ENCODE assay signal across 15 cellular contexts in the genomic region with DNA sequence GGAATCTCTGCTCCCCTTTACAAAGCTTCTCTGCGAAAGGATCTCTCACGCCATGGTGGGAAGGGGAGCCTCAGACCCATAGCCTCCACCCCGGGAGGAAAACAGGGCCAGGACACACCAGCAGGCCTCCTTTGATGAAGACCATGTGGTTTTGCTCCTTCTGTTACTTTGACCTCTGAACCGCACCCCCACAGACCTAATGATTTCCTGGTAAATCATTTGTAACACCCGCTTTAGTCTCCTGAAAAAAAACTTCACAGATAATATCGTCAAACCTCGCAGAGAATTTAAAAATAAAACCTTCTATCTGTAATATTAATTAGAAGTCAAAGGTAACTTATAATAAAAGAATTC. TPM values are rescaled to one million over a fixed set of nuclear protein-coding genes. Genes with fewer than 3 reads are reported as not detected.
DNase-seq lines count a peak whose midpoint lies in the region; ATAC-seq and TF ChIP-seq lines count a peak whose summit lies in the region.
"Had no signal": no experiment of that assay in that cellular context is flagged by ENCODE, and none has a peak within 500 bp of the region (broad histone marks: within the 10 kb centered on the region; RNA-seq: fewer than 3 reads in every experiment).

No MANE protein-coding gene starts in this region.

- H3K27ac ChIP-seq in SK-N-SH (ENCODE audit: low read depth in 2 of 2, low read length in 1 of 2) = no peak overlapping the region
- H3K27ac ChIP-seq in PC-3 (ENCODE audit: low read length) = peak overlapping the region; percentile 81
- no peak overlapping the region for H3K27ac ChIP-seq in duodenal mucosa (ENCODE audit: low read depth, low read length)
- H3K27ac ChIP-seq: 22Rv1 had no signal

- H3K4me1 ChIP-seq in SK-N-SH (ENCODE audit: control insufficient read depth in 1 of 2, insufficient read depth in 2 of 2, low read depth in 1 of 2, low read length in 1 of 2) (peaks cover 5 to 30% of the 10 kb centered on the region in 2 experiments; a peak in 2 of 4 replicates), PC-3 (ENCODE audit: insufficient read depth, low read length) (peaks cover 43% of the 10 kb centered on the region), duodenal mucosa (ENCODE audit: control insufficient read depth in 1 of 2, insufficient read depth in 2 of 2, low read length in 2 of 2) (peaks cover 14 to 16% of the 10 kb centered on the region in 2 donors)

- H3K4me1 Mint-ChIP-seq in nephron = peaks cover 23% of the 10 kb centered on the region

- H3K9me2 ChIP-seq in SK-N-SH (no peaks in the 10 kb centered on the region), PC-3 (replicated peaks; ENCODE audit: low read length) (no peaks in the 10 kb centered on the region)

- intact Hi-C loops in PC-3 (cut with micrococcal nuclease) = loop anchor here (1.0 to 5.0 kb wide), 5 partner anchors 11 to 339 kb away; a partner anchor contains a TSS

- no peak for ATAC-seq in SK-N-SH treated with all-trans-retinoic acid at 6 μM for 48 hours
- no peak for ATAC-seq in PC-3
- ATAC-seq in GM21825 (IDR thresholded peaks at IDR 0.05; ENCODE audit: unreplicated experiment) = no peak
- no peak for ATAC-seq in HG02885 (IDR thresholded peaks at IDR 0.05; ENCODE audit: poor library complexity, unreplicated experiment)

- TF ChIP-seq EP300 in SK-N-SH (IDR thresholded peaks at IDR 0.05; ENCODE audit: borderline replicate concordance in 1 of 2, low read depth in 1 of 2, low read length in 1 of 2) = no peak

- H3K36me3 ChIP-seq in SK-N-SH (replicated peaks in 1 of 2; ENCODE audit: control insufficient read depth in 1 of 2, insufficient read depth in 2 of 2, low read length in 1 of 2) = no peaks in the 10 kb centered on the region
- H3K36me3 ChIP-seq in PC-3 (ENCODE audit: low read depth, low read length) = no peaks in the 10 kb centered on the region
- no peaks in the 10 kb centered on the region for H3K36me3 ChIP-seq in duodenal mucosa (ENCODE audit: control insufficient read depth in 1 of 2, insufficient read depth in 2 of 2, low read length in 2 of 2)

- CTCF ChIA-PET in SK-N-SH (lab: Yijun Ruan, JAX) = interaction anchor here (0.9 to 18.8 kb wide), 19 partner anchors 8 to 548 kb away, joined by 3 to 326 read pairs (median 5); a partner anchor contains a TSS
- CTCF ChIA-PET in PC-3 (lab: Charles Lee) = no interaction called here

- H3K4me3 ChIP-seq in SK-N-SH (ENCODE audit: low read depth in 2 of 2, low read length in 1 of 2) = no peak overlapping the region
- H3K4me3 ChIP-seq in PC-3 (ENCODE audit: low read length) = peak overlapping the region; percentile 63; the same call in 1 of the 2 replicates
- H3K4me3 ChIP-seq in duodenal mucosa (ENCODE audit: low read depth in 1 of 2, low read length in 2 of 2) = peak overlapping the region; percentile 66 to 70

- H3K9me3 Mint-ChIP-seq in nephron = no peaks in the 10 kb centered on the region
- H3K9me3 Mint-ChIP-seq: activated naive CD4-positive, alpha-beta T cell treated with anti-CD3 and anti-CD28 coated beads, Interleukin-2, amount 50 U/mL, for 72 hours had no signal

- H3K79me2 ChIP-seq in SK-N-SH (ENCODE audit: insufficient read depth) = no peaks in the 10 kb centered on the region
- no peaks in the 10 kb centered on the region for H3K79me2 ChIP-seq in PC-3 (ENCODE audit: low read length)

- no TSS peak for BruUV-seq in PC-3 (replicated peaks; lab: Mats Ljungman, UMichigan)

- H3K27me3 ChIP-seq in SK-N-SH (ENCODE audit: insufficient read depth) (no peaks in the 10 kb centered on the region), PC-3 (ENCODE audit: low read length) (no peaks in the 10 kb centered on the region), duodenal mucosa (ENCODE audit: control insufficient read depth in 1 of 2, insufficient read depth in 2 of 2, low read length in 2 of 2) (peaks cover 4 to 13% of the 10 kb centered on the region in 2 donors)

- POLR2A ChIA-PET in SK-N-SH (lab: Yijun Ruan, JAX) (no interaction called here), PC-3 (lab: Charles Lee; ENCODE audit: unreplicated experiment) (interaction anchor here (0.6 kb wide), 1 partner anchor 30 kb away, joined by 8 read pairs; no protein-coding TSS in a partner anchor)

- DNase-seq in SK-N-SH (no peak), PC-3 (no peak), NOMO-1 treated with DMSO at 0.1 percent for 48 hours (lab: John Stamatoyannopoulos, UW; ENCODE audit: unreplicated experiment) (no peak)
- DNase-seq: central memory CD4-positive, alpha-beta T cell; NCI-H1694 treated with DMSO at 0.1 percent for 48 hours; NCI-H526; stimulated activated naive CD4-positive, alpha-beta T cell had no signal

- no peak overlapping the region for H3K9ac ChIP-seq in SK-N-SH
- peak overlapping the region; percentile 73 for H3K9ac ChIP-seq in PC-3 (ENCODE audit: low read length)
- peak overlapping the region in 1 of 2 donors; percentile 24 for H3K9ac ChIP-seq in duodenal mucosa (ENCODE audit: low read depth in 1 of 2, low read length in 2 of 2)

- 93% methylated on average over 5 of the region's 7 CpGs for WGBS in SK-N-SH (ENCODE audit: low lambda C conversion rate)

- H3F3A ChIP-seq in SK-N-SH (replicated peaks; ENCODE audit: insufficient read depth) (peaks cover 11% of the 10 kb centered on the region), PC-3 (ENCODE audit: low read length, unreplicated experiment) (no peaks in the 10 kb centered on the region)

- no peak for TF ChIP-seq RAD21 in SK-N-SH (IDR thresholded peaks at IDR 0.05; ENCODE audit: low read length)

- H2AFZ ChIP-seq in SK-N-SH (ENCODE audit: low read depth) (peak overlapping the region; percentile 87; the same call in 1 of the 2 replicates), PC-3 (ENCODE audit: low read length) (peak overlapping the region; percentile 74)

- H3K9me3 ChIP-seq in SK-N-SH = no peaks in the 10 kb centered on the region
- no peaks in the 10 kb centered on the region for H3K9me3 ChIP-seq in PC-3 (ENCODE audit: low read length)
- H3K9me3 ChIP-seq in duodenal mucosa (ENCODE audit: control insufficient read depth in 1 of 2, low read length in 2 of 2) = no peaks in the 10 kb centered on the region

- peak overlapping the region; percentile 78 to 82 (median 80) for H3K4me3 Mint-ChIP-seq in nephron

- no peak overlapping the region for H3K4me2 ChIP-seq in SK-N-SH
- peak overlapping the region; percentile 81 for H3K4me2 ChIP-seq in PC-3 (ENCODE audit: low read length)

- H4K20me1 ChIP-seq in SK-N-SH (ENCODE audit: insufficient read depth) = no peaks in the 10 kb centered on the region
- no peaks in the 10 kb centered on the region for H4K20me1 ChIP-seq in PC-3 (ENCODE audit: low read length)

- TF ChIP-seq CTCF in SK-N-SH (IDR thresholded peaks at IDR 0.05) (no peak), PC-3 (conservative IDR thresholded peaks at IDR 0.05; ENCODE audit: low read depth, low read length) (no peak), nephron (IDR thresholded peaks at IDR 0.05; ENCODE audit: unreplicated experiment in 3 of 3) (no peak)

- no peaks in the 10 kb centered on the region for H3K36me3 Mint-ChIP-seq in nephron (ENCODE audit: low read depth)
- H3K36me3 Mint-ChIP-seq: activated naive CD4-positive, alpha-beta T cell treated with anti-CD3 and anti-CD28 coated beads, Interleukin-2, amount 50 U/mL, for 72 hours had no signal

- H3K27ac Mint-ChIP-seq in nephron = peak overlapping the region in 1 of 3 experiments; percentile 38
- H3K27ac Mint-ChIP-seq: activated naive CD4-positive, alpha-beta T cell treated with anti-CD3 and anti-CD28 coated beads, Interleukin-2, amount 50 U/mL, for 72 hours had no signal

- H3K27me3 Mint-ChIP-seq in nephron (ENCODE audit: low read depth) = peaks cover 51% of the 10 kb centered on the region

TF ChIP-seq in SK-N-SH, 30 proteins besides CTCF, POLR2A, EP300 and RAD21 (continues in another document):
- TF ChIP-seq, protein P1, sequence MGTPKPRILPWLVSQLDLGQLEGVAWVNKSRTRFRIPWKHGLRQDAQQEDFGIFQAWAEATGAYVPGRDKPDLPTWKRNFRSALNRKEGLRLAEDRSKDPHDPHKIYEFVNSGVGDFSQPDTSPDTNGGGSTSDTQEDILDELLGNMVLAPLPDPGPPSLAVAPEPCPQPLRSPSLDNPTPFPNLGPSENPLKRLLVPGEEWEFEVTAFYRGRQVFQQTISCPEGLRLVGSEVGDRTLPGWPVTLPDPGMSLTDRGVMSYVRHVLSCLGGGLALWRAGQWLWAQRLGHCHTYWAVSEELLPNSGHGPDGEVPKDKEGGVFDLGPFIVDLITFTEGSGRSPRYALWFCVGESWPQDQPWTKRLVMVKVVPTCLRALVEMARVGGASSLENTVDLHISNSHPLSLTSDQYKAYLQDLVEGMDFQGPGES (IDR thresholded peaks at IDR 0.05; ENCODE audit: low read depth, low read length) = no peak
- TF ChIP-seq NRF1 (IDR thresholded peaks at IDR 0.05; ENCODE audit: low read depth, low read length) = no peak
- TF ChIP-seq FOXJ3 (CRISPR knock-in tag; IDR thresholded peaks at IDR 0.05) = no peak
- TF ChIP-seq FOXM1 (IDR thresholded peaks at IDR 0.05; ENCODE audit: low read depth) = no peak
- no peak for TF ChIP-seq RCOR1 (IDR thresholded peaks at IDR 0.05; ENCODE audit: low read length)

TF ChIP-seq in SK-N-SH treated with all-trans-retinoic acid at 6 μM for 48 hours, 23 proteins besides CTCF, POLR2A, EP300 and RAD21 (continues in another document):
- TF ChIP-seq ZFP30 (CRISPR knock-in tag; IDR thresholded peaks at IDR 0.05) = no peak
- no peak for TF ChIP-seq RARB (CRISPR knock-in tag; IDR thresholded peaks at IDR 0.05)
- TF ChIP-seq TOX (CRISPR knock-in tag; IDR thresholded peaks at IDR 0.05; ENCODE audit: borderline replicate concordance) = no peak
- TF ChIP-seq, protein P2, sequence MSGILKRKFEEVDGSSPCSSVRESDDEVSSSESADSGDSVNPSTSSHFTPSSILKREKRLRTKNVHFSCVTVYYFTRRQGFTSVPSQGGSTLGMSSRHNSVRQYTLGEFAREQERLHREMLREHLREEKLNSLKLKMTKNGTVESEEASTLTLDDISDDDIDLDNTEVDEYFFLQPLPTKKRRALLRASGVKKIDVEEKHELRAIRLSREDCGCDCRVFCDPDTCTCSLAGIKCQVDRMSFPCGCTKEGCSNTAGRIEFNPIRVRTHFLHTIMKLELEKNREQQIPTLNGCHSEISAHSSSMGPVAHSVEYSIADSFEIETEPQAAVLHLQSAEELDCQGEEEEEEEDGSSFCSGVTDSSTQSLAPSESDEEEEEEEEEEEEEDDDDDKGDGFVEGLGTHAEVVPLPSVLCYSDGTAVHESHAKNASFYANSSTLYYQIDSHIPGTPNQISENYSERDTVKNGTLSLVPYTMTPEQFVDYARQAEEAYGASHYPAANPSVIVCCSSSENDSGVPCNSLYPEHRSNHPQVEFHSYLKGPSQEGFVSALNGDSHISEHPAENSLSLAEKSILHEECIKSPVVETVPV (CRISPR knock-in tag; IDR thresholded peaks at IDR 0.05) = no peak

RNA-seq across cellular contexts. Expression of a gene that starts 18.3 kb away (rescaled TPM):
- polyA plus RNA-seq in SK-N-SH (2012; rRNA removed) = not detected in 2 replicates
- not detected in 2 replicates for polyA plus RNA-seq in SK-N-SH (2012; cell fraction: cytosol; rRNA removed)
- polyA plus RNA-seq in SK-N-SH (2012; cell fraction: nucleus; rRNA removed) = not detected in 2 replicates
- total RNA-seq in PC-3 (2014; rRNA removed) = 0.07 TPM in 1 of 2 replicates, not detected in the other
- total RNA-seq: activated naive CD4-positive, alpha-beta T cell treated with anti-CD3 and anti-CD28 coated beads, Interleukin-2, amount 50 U/mL, for 72 hours; endothelial cell of umbilical vein had no signal
- polyA plus RNA-seq: endothelial cell of umbilical vein had no signal

RNA-seq across cellular contexts. Expression of a gene that starts 36.7 kb away (rescaled TPM):
- 0.02 and 0.03 TPM in 2 replicates for polyA plus RNA-seq in SK-N-SH (2012; rRNA removed)
- polyA plus RNA-seq in SK-N-SH (2012; cell fraction: cytosol; rRNA removed) = 0.01 and 0.03 TPM in 2 replicates
- polyA plus RNA-seq in SK-N-SH (2012; cell fraction: nucleus; rRNA removed) = 0.04 and 0.05 TPM in 2 replicates
- 0.29 and 0.36 TPM in 2 replicates for total RNA-seq in PC-3 (2014; rRNA removed)
- total RNA-seq: activated naive CD4-positive, alpha-beta T cell treated with anti-CD3 and anti-CD28 coated beads, Interleukin-2, amount 50 U/mL, for 72 hours; endothelial cell of umbilical vein had no signal
- polyA plus RNA-seq: endothelial cell of umbilical vein had no signal

Comparison
In these comparisons a context has a peak if more than half of its experiments do, and no peak if none do; other contexts are left out.
1. H3K4me3 ChIP-seq: peak in PC-3 (single experiment) and duodenal mucosa (2 of 2); none in SK-N-SH (0 of 2).